Comparison of ENCODE assay signal across 23 cellular contexts in genomic region chr15:92970656-92971055, GRCh38.
A peak's percentile ranks its signal among the peaks of the same experiment; 100 is the strongest.
DNase-seq lines count a peak whose midpoint lies in the region; ATAC-seq and TF ChIP-seq lines count a peak whose summit lies in the region.
"Had no signal": no experiment of that assay in that cellular context is flagged by ENCODE, and none has a peak within 500 bp of the region (broad histone marks: within the 10 kb centered on the region; RNA-seq: fewer than 3 reads in every experiment).

No MANE protein-coding gene starts in this region.

- DNase-seq in activated naive CD4-positive, alpha-beta T cell treated with anti-CD3 and anti-CD28 coated beads, Interleukin-2, amount 10 ng/mL, durations not matched to agents 7 days and 5 days, result no peak
- no peak for DNase-seq in activated naive CD4-positive, alpha-beta T cell treated with anti-CD3 and anti-CD28 coated beads, Interleukin-2, amount 50 U/mL, for 72 hours (ENCODE audit: low spot score in 2 of 2)
- DNase-seq in GM03348 (ENCODE audit: low spot score) (peak; percentile 5), osteoblast (ENCODE audit: insufficient read length, low spot score, missing footprints) (no peak), WERI-Rb-1 (no peak)
- DNase-seq in effector memory CD8-positive, alpha-beta T cell, result no peak
- no peak for DNase-seq in stimulated activated CD4-positive, alpha-beta T cell treated with anti-CD3 and anti-CD28 coated beads, Interleukin-2, amount 100 ng/mL, for 48 hours
- DNase-seq: activated CD4-positive, alpha-beta T cell treated with anti-CD3 and anti-CD28 coated beads, Interleukin-2, amount 50 U/mL, for 4 hours; activated CD8-positive, alpha-beta memory T cell treated with anti-CD3 and anti-CD28 coated beads, Interleukin-2, amount 50 U/mL, for 48 hours; activated gamma-delta T cell treated with Interleukin-2 at 50 U/mL for 16 hours; aorta; heart left ventricle; NCI-H1105 treated with DMSO at 0.1 percent for 48 hours; NCI-H2081; NCI-H345; NCI-H748 treated with DMSO at 0.1 percent for 48 hours; small intestine; stimulated activated CD4-positive, alpha-beta T cell treated with anti-CD3 and anti-CD28 coated beads, Interleukin-2, amount 100 ng/mL, for 24 hours had no signal

- H3K27me3 Mint-ChIP-seq in activated naive CD4-positive, alpha-beta T cell treated with anti-CD3 and anti-CD28 coated beads, Interleukin-2, amount 10 ng/mL, durations not matched to agents 7 days and 5 days, result no peaks in the 10 kb centered on the region
- H3K27me3 Mint-ChIP-seq in effector memory CD8-positive, alpha-beta T cell, result no peaks in the 10 kb centered on the region

- H3K4me3 ChIP-seq in osteoblast (ENCODE audit: insufficient read depth, low read length), result no peak overlapping the region
- H3K4me3 ChIP-seq in WERI-Rb-1 (ENCODE audit: low read depth, low read length), result no peak overlapping the region
- H3K4me3 ChIP-seq: BLaER1 treated with 17β-estradiol and CSF1 and Interleukin-3, amounts not matched to agents 10 nM and 100 nM; heart left ventricle; lung; SK-N-MC had no signal

- no peak for ATAC-seq in activated naive CD4-positive, alpha-beta T cell treated with anti-CD3 and anti-CD28 coated beads, Interleukin-2, amount 50 U/mL, for 72 hours
- ATAC-seq in effector memory CD8-positive, alpha-beta T cell (replicated peaks), result no peak
- no peak for ATAC-seq in HG03520 (IDR thresholded peaks at IDR 0.05; ENCODE audit: unreplicated experiment)
- ATAC-seq: heart left ventricle had no signal

- CTCF ChIA-PET in activated naive CD4-positive, alpha-beta T cell treated with anti-CD3 and anti-CD28 coated beads, Interleukin-2, amount 10 ng/mL, durations not matched to agents 7 days and 5 days (lab: Charles Lee), result interaction anchor here (1.0 kb wide), 1 partner anchor 10 kb away, joined by 3 read pairs; no protein-coding TSS in a partner anchor

- H3K27ac Mint-ChIP-seq in activated naive CD4-positive, alpha-beta T cell treated with anti-CD3 and anti-CD28 coated beads, Interleukin-2, amount 10 ng/mL, durations not matched to agents 7 days and 5 days, result peak overlapping the region; percentile 59
- no peak overlapping the region for H3K27ac Mint-ChIP-seq in activated naive CD4-positive, alpha-beta T cell treated with anti-CD3 and anti-CD28 coated beads, Interleukin-2, amount 50 U/mL, for 72 hours
- H3K27ac Mint-ChIP-seq in effector memory CD8-positive, alpha-beta T cell, result peak overlapping the region; percentile 41 to 83

- H3K9me3 ChIP-seq in osteoblast (ENCODE audit: low read depth, low read length) (no peaks in the 10 kb centered on the region), WERI-Rb-1 (ENCODE audit: severe bottlenecking) (no peaks in the 10 kb centered on the region)
- H3K9me3 ChIP-seq: BLaER1 treated with 17β-estradiol and CSF1 and Interleukin-3, amounts not matched to agents 10 nM and 100 nM; heart left ventricle; neutrophil had no signal

- H3K27me3 ChIP-seq in osteoblast (ENCODE audit: insufficient read depth, low read length) (no peaks in the 10 kb centered on the region), WERI-Rb-1 (ENCODE audit: insufficient read depth, low read depth, severe bottlenecking) (no peaks in the 10 kb centered on the region)
- H3K27me3 ChIP-seq: BLaER1 treated with 17β-estradiol and CSF1 and Interleukin-3, amounts not matched to agents 10 nM and 100 nM; heart left ventricle; neutrophil had no signal

- no peak overlapping the region for H2AFZ ChIP-seq in osteoblast (ENCODE audit: low read length)

- TF ChIP-seq CTCF in osteoblast (IDR thresholded peaks at IDR 0.05; ENCODE audit: extremely low read depth, low read depth, low read length) (no peak), WERI-Rb-1 (IDR thresholded peaks at IDR 0.05; ENCODE audit: low read depth, low read length) (no peak)

- no peaks in the 10 kb centered on the region for H3K9me3 Mint-ChIP-seq in activated naive CD4-positive, alpha-beta T cell treated with anti-CD3 and anti-CD28 coated beads, Interleukin-2, amount 10 ng/mL, durations not matched to agents 7 days and 5 days
- no peaks in the 10 kb centered on the region for H3K9me3 Mint-ChIP-seq in activated naive CD4-positive, alpha-beta T cell treated with anti-CD3 and anti-CD28 coated beads, Interleukin-2, amount 50 U/mL, for 72 hours
- no peaks in the 10 kb centered on the region for H3K9me3 Mint-ChIP-seq in effector memory CD8-positive, alpha-beta T cell

- H3K4me1 Mint-ChIP-seq in activated naive CD4-positive, alpha-beta T cell treated with anti-CD3 and anti-CD28 coated beads, Interleukin-2, amount 10 ng/mL, durations not matched to agents 7 days and 5 days, result peaks cover 4% of the 10 kb centered on the region
- peaks cover 8 to 36% of the 10 kb centered on the region in 2 donors for H3K4me1 Mint-ChIP-seq in effector memory CD8-positive, alpha-beta T cell (ENCODE audit: low read depth in 2 of 2)

- H3K36me3 ChIP-seq in osteoblast (ENCODE audit: insufficient read depth, low read length), result peaks cover 85% of the 10 kb centered on the region
- H3K36me3 ChIP-seq in WERI-Rb-1, result peaks cover 87% of the 10 kb centered on the region

- peaks cover 76% of the 10 kb centered on the region for H3K79me2 ChIP-seq in osteoblast (ENCODE audit: insufficient read depth, low read length)

- H3K27ac ChIP-seq in osteoblast (ENCODE audit: low read depth, low read length), result peak overlapping the region; percentile 4
- H3K27ac ChIP-seq in WERI-Rb-1, result no peak overlapping the region
- H3K27ac ChIP-seq: SK-N-MC had no signal

- no peak overlapping the region for H3K4me2 ChIP-seq in osteoblast (ENCODE audit: insufficient read depth, low read length)

- no peak overlapping the region for H3K4me3 Mint-ChIP-seq in activated naive CD4-positive, alpha-beta T cell treated with anti-CD3 and anti-CD28 coated beads, Interleukin-2, amount 10 ng/mL, durations not matched to agents 7 days and 5 days
- H3K4me3 Mint-ChIP-seq in effector memory CD8-positive, alpha-beta T cell, result no peak overlapping the region

- peaks cover 2% of the 10 kb centered on the region for H3K4me1 ChIP-seq in osteoblast (ENCODE audit: insufficient read depth, low read length)

- H4K20me1 ChIP-seq in osteoblast (ENCODE audit: insufficient read depth, low read length), result peaks cover 11% of the 10 kb centered on the region

- peaks cover 74% of the 10 kb centered on the region for H3K36me3 Mint-ChIP-seq in activated naive CD4-positive, alpha-beta T cell treated with anti-CD3 and anti-CD28 coated beads, Interleukin-2, amount 10 ng/mL, durations not matched to agents 7 days and 5 days
- peaks cover 27 to 61% of the 10 kb centered on the region in 2 donors for H3K36me3 Mint-ChIP-seq in activated naive CD4-positive, alpha-beta T cell treated with anti-CD3 and anti-CD28 coated beads, Interleukin-2, amount 50 U/mL, for 72 hours
- H3K36me3 Mint-ChIP-seq in effector memory CD8-positive, alpha-beta T cell (ENCODE audit: insufficient read depth), result peaks cover 98% of the 10 kb centered on the region

Comparison
In these comparisons a context has a peak if more than half of its experiments do, and no peak if none do; other contexts are left out.
1. H3K27ac Mint-ChIP-seq: peak in activated naive CD4-positive, alpha-beta T cell treated with anti-CD3 and anti-CD28 coated beads, Interleukin-2, amount 10 ng/mL, durations not matched to agents 7 days and 5 days (single experiment) and effector memory CD8-positive, alpha-beta T cell (2 of 2); none in activated naive CD4-positive, alpha-beta T cell treated with anti-CD3 and anti-CD28 coated beads, Interleukin-2, amount 50 U/mL, for 72 hours (0 of 2).